ENCODE assay signal across 9 cellular contexts in genomic region chr6:28648035-28648877, GRCh38.
DNase-seq lines count a peak whose midpoint lies in the region; ATAC-seq and TF ChIP-seq lines count a peak whose summit lies in the region.
"Had no signal": no experiment of that assay in that cellular context is flagged by ENCODE, and none has a peak within 500 bp of the region (broad histone marks: within the 10 kb centered on the region; RNA-seq: fewer than 3 reads in every experiment).

No MANE protein-coding gene starts in this region.

- peak overlapping the region; percentile 33; the same call in 1 of the 2 replicates for H3K9ac ChIP-seq in SK-N-SH

- no peak for TF ChIP-seq POLR2A in breast epithelium (IDR thresholded peaks at IDR 0.05)

- POLR2A ChIA-PET in SK-N-SH (lab: Yijun Ruan, JAX): no interaction called here

- H3K79me2 ChIP-seq in SK-N-SH (ENCODE audit: insufficient read depth): no peaks in the 10 kb centered on the region

- no peaks in the 10 kb centered on the region for H4K20me1 ChIP-seq in SK-N-SH (ENCODE audit: insufficient read depth)

- no peak for TF ChIP-seq RAD21 in SK-N-SH (IDR thresholded peaks at IDR 0.05; ENCODE audit: low read length)

- H3K36me3 ChIP-seq in MG63: no peaks in the 10 kb centered on the region
- H3K36me3 ChIP-seq in SK-N-SH (replicated peaks in 1 of 2; ENCODE audit: control insufficient read depth in 1 of 2, insufficient read depth in 2 of 2, low read length in 1 of 2): no peaks in the 10 kb centered on the region
- no peaks in the 10 kb centered on the region for H3K36me3 ChIP-seq in breast epithelium
- H3K36me3 ChIP-seq: neutrophil had no signal

- H3K4me3 ChIP-seq in MG63 (peak overlapping the region; percentile 83), SK-N-SH (ENCODE audit: low read depth in 2 of 2, low read length in 1 of 2) (peak overlapping the region; percentile 66 to 82), breast epithelium (peak overlapping the region; percentile 28 to 56 (median 48))

- H3K27ac ChIP-seq in SK-N-SH (ENCODE audit: low read depth in 2 of 2, low read length in 1 of 2): peak overlapping the region in 1 of 2 experiments; percentile 75; a peak in 2 of 4 replicates
- no peak overlapping the region for H3K27ac ChIP-seq in breast epithelium
- H3K27ac ChIP-seq: neutrophil had no signal

- H3K9me3 ChIP-seq in MG63: no peaks in the 10 kb centered on the region
- no peaks in the 10 kb centered on the region for H3K9me3 ChIP-seq in SK-N-SH
- H3K9me3 ChIP-seq in breast epithelium: no peaks in the 10 kb centered on the region
- H3K9me3 ChIP-seq: neutrophil had no signal

- TF ChIP-seq EP300 in SK-N-SH (IDR thresholded peaks at IDR 0.05; ENCODE audit: borderline replicate concordance in 1 of 2, low read depth in 1 of 2, low read length in 1 of 2): no peak

- 2% methylated on average over 27 of the region's 27 CpGs for WGBS in SK-N-SH (ENCODE audit: low lambda C conversion rate)

- intact Hi-C loops in breast epithelium (cut with DNase I; ENCODE audit: low total_unique reads): no loop called here

- CTCF ChIA-PET in SK-N-SH (lab: Yijun Ruan, JAX): interaction anchor here (0.6 to 1.9 kb wide), 5 partner anchors 9 to 292 kb away, joined by 3 to 8 read pairs (median 3); no protein-coding TSS in a partner anchor

- H3K4me1 ChIP-seq in SK-N-SH (ENCODE audit: control insufficient read depth in 1 of 2, insufficient read depth in 2 of 2, low read depth in 1 of 2, low read length in 1 of 2) (no peaks in the 10 kb centered on the region; a peak in 2 of 4 replicates), breast epithelium (no peaks in the 10 kb centered on the region)

- DNase-seq in NCI-H1417 (lab: John Stamatoyannopoulos, UW): peak; percentile 36 to 87 (median 77)
- no peak for DNase-seq in NCI-H1417 treated with DMSO at 0.1 percent for 48 hours (lab: John Stamatoyannopoulos, UW)
- DNase-seq in MG63: peak; percentile 41
- peak; percentile 60 for DNase-seq in SK-N-SH
- no peak for DNase-seq in breast epithelium (ENCODE audit: low spot score in 2 of 2)
- peak; percentile 93 for DNase-seq in left kidney (ENCODE audit: low read depth, low spot score)
- peak; percentile 47 to 71 (median 54) for DNase-seq in stimulated activated CD4-positive, alpha-beta T cell treated with anti-CD3 and anti-CD28 coated beads, TNF-alpha, amount 100 ng/mL, for 24 hours (ENCODE audit: low read depth in 3 of 3)

- TF ChIP-seq CTCF in SK-N-SH (IDR thresholded peaks at IDR 0.05): no peak
- TF ChIP-seq CTCF in breast epithelium (IDR thresholded peaks at IDR 0.05): no peak

- peak overlapping the region; percentile 76 for H2AFZ ChIP-seq in SK-N-SH (ENCODE audit: low read depth)

- H3K9me2 ChIP-seq in SK-N-SH: no peaks in the 10 kb centered on the region

- H3K27me3 ChIP-seq in MG63 (no peaks in the 10 kb centered on the region), SK-N-SH (ENCODE audit: insufficient read depth) (no peaks in the 10 kb centered on the region), breast epithelium (peaks cover 0 to 40% of the 10 kb centered on the region in 2 donors)

- H3F3A ChIP-seq in SK-N-SH (replicated peaks; ENCODE audit: insufficient read depth): no peaks in the 10 kb centered on the region

- no peak for ATAC-seq in GM18502 (IDR thresholded peaks at IDR 0.05; ENCODE audit: poor library complexity, unreplicated experiment)

- H3K4me2 ChIP-seq in SK-N-SH: peak overlapping the region; percentile 76

TF ChIP-seq in SK-N-SH, 30 proteins besides CTCF, POLR2A, EP300 and RAD21:
- peak; percentile 69 for TF ChIP-seq FOSL2 (IDR thresholded peaks at IDR 0.05; ENCODE audit: borderline replicate concordance, low read depth)
- no peak for TF ChIP-seq SMC3 (IDR thresholded peaks at IDR 0.05; ENCODE audit: low read depth, low read length)
- no peak for TF ChIP-seq NRF1 (IDR thresholded peaks at IDR 0.05; ENCODE audit: low read depth, low read length)
- peak; percentile 24; the same call in 1 of the 2 replicates for TF ChIP-seq MAX (IDR thresholded peaks at IDR 0.05; ENCODE audit: low read depth)
- peak; percentile 17; the same call in 1 of the 2 replicates for TF ChIP-seq YY1 (IDR thresholded peaks at IDR 0.05; ENCODE audit: low read depth)
- no peak for TF ChIP-seq RFX5 (IDR thresholded peaks at IDR 0.05; ENCODE audit: low read length)
- peak; percentile 91 for TF ChIP-seq TEAD4 (IDR thresholded peaks at IDR 0.05; ENCODE audit: borderline replicate concordance, insufficient read depth)
- no peak; the same call in 1 of the 2 replicates for TF ChIP-seq TCF12 (IDR thresholded peaks at IDR 0.05)
- TF ChIP-seq FOXM1 (IDR thresholded peaks at IDR 0.05; ENCODE audit: low read depth): 0 out of 2 replicates have a peak, but pooled peaks have one; percentile 29
- TF ChIP-seq RCOR1 (IDR thresholded peaks at IDR 0.05; ENCODE audit: low read length): peak; percentile 72
- TF ChIP-seq GABPA (IDR thresholded peaks at IDR 0.05; ENCODE audit: low read depth): 0 out of 2 replicates have a peak, but pooled peaks have one; percentile 16
- peak; percentile 62 for TF ChIP-seq CHD2 (IDR thresholded peaks at IDR 0.05; ENCODE audit: low read length, partially characterized antibody)
- peak; percentile 11 for TF ChIP-seq MXI1 (IDR thresholded peaks at IDR 0.05; ENCODE audit: low read depth, low read length)
- TF ChIP-seq ELF1 (IDR thresholded peaks at IDR 0.05): no peak
- peak; percentile 31; the same call in 1 of the 2 replicates for TF ChIP-seq RXRA (IDR thresholded peaks at IDR 0.05; ENCODE audit: borderline replicate concordance, low read depth)

Comparison
In these comparisons a context has a peak if more than half of its experiments do, and no peak if none do; other contexts are left out.
1. DNase-seq: peak in NCI-H1417 (3 of 3), MG63 (single experiment), SK-N-SH (single experiment), left kidney (single experiment) and stimulated activated CD4-positive, alpha-beta T cell treated with anti-CD3 and anti-CD28 coated beads, TNF-alpha, amount 100 ng/mL, for 24 hours (3 of 3); none in NCI-H1417 treated with DMSO at 0.1 percent for 48 hours (single experiment) and breast epithelium (0 of 2).
2. Peak in every context shown above with its lines, with median percentiles within 50 percentile points of each other: H3K4me3 ChIP-seq.